ENCODE assay signal across 10 cellular contexts in genomic region chr21:16424331-16424749, GRCh38.
A peak's percentile ranks its signal among the peaks of the same experiment; 100 is the strongest.
DNase-seq lines count a peak whose midpoint lies in the region; ATAC-seq and TF ChIP-seq lines count a peak whose summit lies in the region.
"Had no signal": no experiment of that assay in that cellular context is flagged by ENCODE, and none has a peak within 500 bp of the region (broad histone marks: within the 10 kb centered on the region; RNA-seq: fewer than 3 reads in every experiment).

No MANE protein-coding gene starts in this region.

- intact Hi-C loops in testis (cut with DNase I; ENCODE audit: low total_unique reads) = no loop called here

- DNase-seq in NCI-H2227 (lab: John Stamatoyannopoulos, UW; ENCODE audit: unreplicated experiment) = peak; percentile 53
- DNase-seq in cardiac fibroblast (ENCODE audit: low read depth in 2 of 2) = peak; percentile 63 to 69
- DNase-seq in testis = no peak
- DNase-seq in KG1 (lab: John Stamatoyannopoulos, UW) = no peak
- DNase-seq in GM10248 (ENCODE audit: extremely low spot score) = no peak
- DNase-seq in T-cell = no peak
- DNase-seq: naive thymus-derived CD4-positive, alpha-beta T cell had no signal

- TF ChIP-seq CTCF in cardiac fibroblast (IDR thresholded peaks at IDR 0.05; ENCODE audit: low read depth, low read length) (no peak), testis (IDR thresholded peaks at IDR 0.05) (no peak), GM10248 (IDR thresholded peaks at IDR 0.05; ENCODE audit: control extremely low read depth, extremely low read depth, low read depth, missing control alignments) (no peak)

- H3K4me1 Mint-ChIP-seq in T-cell = no peaks in the 10 kb centered on the region
- H3K4me1 Mint-ChIP-seq: naive thymus-derived CD4-positive, alpha-beta T cell had no signal

- H3K4me3 Mint-ChIP-seq in T-cell = no peak overlapping the region
- H3K4me3 Mint-ChIP-seq: naive thymus-derived CD4-positive, alpha-beta T cell had no signal

- no peaks in the 10 kb centered on the region for H3K27me3 Mint-ChIP-seq in T-cell
- H3K27me3 Mint-ChIP-seq: naive thymus-derived CD4-positive, alpha-beta T cell had no signal

- H3K27ac Mint-ChIP-seq in T-cell = no peak overlapping the region
- H3K27ac Mint-ChIP-seq: naive thymus-derived CD4-positive, alpha-beta T cell had no signal

- CTCF ChIA-PET in GM10248 (lab: Yijun Ruan, JAX) = no interaction called here
- CTCF ChIA-PET in T-cell (lab: Charles Lee) = no interaction called here

- POLR2A ChIA-PET in GM10248 (lab: Yijun Ruan, JAX) = no interaction called here
- POLR2A ChIA-PET in T-cell (lab: Charles Lee) = no interaction called here

- H3K4me3 ChIP-seq in cardiac fibroblast (replicated peaks in 1 of 2; ENCODE audit: low read depth in 2 of 2, low read length in 2 of 2) (peak overlapping the region; percentile 24 to 28), testis (peak overlapping the region; percentile 6 to 12)

- ATAC-seq in GM21825 (IDR thresholded peaks at IDR 0.05; ENCODE audit: unreplicated experiment) = no peak
- ATAC-seq in T-cell (replicated peaks in 1 of 4) = no peak
- ATAC-seq: naive thymus-derived CD4-positive, alpha-beta T cell had no signal

- H3K4me1 ChIP-seq in testis = peaks cover 12% of the 10 kb centered on the region

- TF ChIP-seq POLR2A in testis (IDR thresholded peaks at IDR 0.05) = no peak

- no peaks in the 10 kb centered on the region for H3K36me3 ChIP-seq in testis (ENCODE audit: low read depth, missing control alignments)

- no peaks in the 10 kb centered on the region for H3K9me3 ChIP-seq in testis

- H3K27ac ChIP-seq in layer of hippocampus (ENCODE audit: low read depth, low read length) (peak overlapping the region; percentile 52), testis (peak overlapping the region; percentile 76 to 93)
- H3K27ac ChIP-seq: KMS-11 had no signal

- H3K36me3 Mint-ChIP-seq in T-cell = no peaks in the 10 kb centered on the region
- H3K36me3 Mint-ChIP-seq: naive thymus-derived CD4-positive, alpha-beta T cell had no signal

- 33 to 35% methylated on average over 5 of the region's 5 CpGs for WGBS in testis, 2 donors

- H3K9me3 Mint-ChIP-seq in T-cell = peaks cover 0 to 6% (median 0%) of the 10 kb centered on the region in 3 donors
- H3K9me3 Mint-ChIP-seq: naive thymus-derived CD4-positive, alpha-beta T cell had no signal

- H3K27me3 ChIP-seq in layer of hippocampus (ENCODE audit: control insufficient read depth, insufficient read depth, low read length) (no peaks in the 10 kb centered on the region), testis (no peaks in the 10 kb centered on the region)

Comparison
In these comparisons a context has a peak if more than half of its experiments do, and no peak if none do; other contexts are left out.
1. DNase-seq: peak in NCI-H2227 (single experiment) and cardiac fibroblast (2 of 2); none in testis (single experiment), KG1 (single experiment), GM10248 (single experiment) and T-cell (0 of 34).